ENCODE assay signal across 22 cellular contexts in genomic region chr5:104793031-104793430, GRCh38.
DNase-seq lines count a peak whose midpoint lies in the region; TF ChIP-seq lines count a peak whose summit lies in the region.
"Had no signal": no experiment of that assay in that cellular context is flagged by ENCODE, and none has a peak within 500 bp of the region (broad histone marks: within the 10 kb centered on the region; RNA-seq: fewer than 3 reads in every experiment).

No MANE protein-coding gene starts in this region.

- H3K9me3 ChIP-seq in Caco-2 (no peaks in the 10 kb centered on the region), mesenchymal stem cell (ENCODE audit: control insufficient read depth, low read length) (no peaks in the 10 kb centered on the region)

- H3K4ac ChIP-seq in mesenchymal stem cell (ENCODE audit: low read depth in 1 of 2, low read length in 2 of 2), result no peak overlapping the region

- H3K27me3 ChIP-seq in Caco-2 (replicated peaks; ENCODE audit: control insufficient read depth, insufficient read depth, low read length) (no peaks in the 10 kb centered on the region), mesenchymal stem cell (ENCODE audit: control insufficient read depth in 1 of 2, insufficient read depth in 1 of 2, low read length in 2 of 2) (no peaks in the 10 kb centered on the region)
- H3K27me3 ChIP-seq: left lung had no signal

- H3K9ac ChIP-seq in mesenchymal stem cell (ENCODE audit: low read length), result no peak overlapping the region

- no peaks in the 10 kb centered on the region for H3K9me3 Mint-ChIP-seq in Caco-2 (ENCODE audit: unreplicated experiment)
- no peaks in the 10 kb centered on the region for H3K9me3 Mint-ChIP-seq in T-helper 2 cell treated with Interferon-gamma antibody and Interleukin-4, amounts not matched to agents 5 μg/mL and 100 μg/mL, for 36 hours

- H3K27ac Mint-ChIP-seq in Caco-2 (ENCODE audit: unreplicated experiment), result peak overlapping the region; percentile 84
- H3K27ac Mint-ChIP-seq in T-helper 2 cell treated with Interferon-gamma antibody and Interleukin-4, amounts not matched to agents 5 μg/mL and 100 μg/mL, for 36 hours, result no peak overlapping the region
- H3K27ac Mint-ChIP-seq: activated naive CD8-positive, alpha-beta T cell treated with anti-CD3 and anti-CD28 coated beads for 36 hours; H9; natural killer cell; T-helper 17 cell had no signal

- 100% methylated on average over 2 of the region's 4 CpGs for WGBS in mesenchymal stem cell

- no peak overlapping the region for H2BK15ac ChIP-seq in mesenchymal stem cell (ENCODE audit: low read depth, poor library complexity, severe bottlenecking)

- intact Hi-C loops in Caco-2 (cut with micrococcal nuclease; ENCODE audit: unreplicated experiment), result loop anchor here (1.0 to 10.0 kb wide), 6 partner anchors 53 to 462 kb away; no protein-coding TSS in a partner anchor

- H4K8ac ChIP-seq in mesenchymal stem cell (ENCODE audit: low read length), result no peak overlapping the region

- H3K79me1 ChIP-seq in mesenchymal stem cell (replicated peaks; ENCODE audit: low read length, poor library complexity, severe bottlenecking), result no peaks in the 10 kb centered on the region

- POLR2A ChIA-PET in Caco-2 (lab: Charles Lee), result no interaction called here

- H2BK5ac ChIP-seq in mesenchymal stem cell (ENCODE audit: low read depth, low read length, poor library complexity, severe bottlenecking), result no peak overlapping the region

- no peak overlapping the region for H2AK5ac ChIP-seq in mesenchymal stem cell (ENCODE audit: low read length, severe bottlenecking)

- H3K14ac ChIP-seq in mesenchymal stem cell (ENCODE audit: low read length in 2 of 2), result no peak overlapping the region

- DNase-seq in Caco-2 (peak in 1 of 2 experiments; percentile 12), NCI-H226 (peak; percentile 42), astrocyte of the hippocampus (ENCODE audit: low read depth, low spot score) (peak; percentile 66), mesenchymal stem cell (peak; percentile 74), D341Med (ENCODE audit: low spot score) (no peak), anterior cingulate cortex (lab: John Stamatoyannopoulos, UW) (no peak), AG20443 (ENCODE audit: low spot score) (no peak)
- DNase-seq in T-helper 2 cell treated with Interferon-gamma antibody and Interleukin-4, amounts not matched to agents 5 μg/mL and 100 μg/mL, for 36 hours (ENCODE audit: low spot score), result no peak
- DNase-seq: activated CD4-positive, alpha-beta T cell treated with anti-CD3 and anti-CD28 coated beads, Interleukin-2, amount 50 U/mL, for 4 hours; activated naive CD8-positive, alpha-beta T cell treated with anti-CD3 and anti-CD28 coated beads for 36 hours; C1 segment of cervical spinal cord; EL; H9; left lung; MM.1S; natural killer cell; NCI-H187; NCI-H2227 treated with DMSO at 0.1 percent for 48 hours; NCI-H82; right cardiac atrium; stimulated activated CD8-positive, alpha-beta memory T cell treated with anti-CD3 and anti-CD28 coated beads, Interleukin-4, amount 100 ng/mL, for 48 hours; T-helper 17 cell had no signal

- no TSS peak for BruUV-seq in Caco-2 (replicated peaks; lab: Mats Ljungman, UMichigan)

- H3K4me3 Mint-ChIP-seq in Caco-2 (ENCODE audit: unreplicated experiment), result peak overlapping the region; percentile 14
- H3K4me3 Mint-ChIP-seq in T-helper 2 cell treated with Interferon-gamma antibody and Interleukin-4, amounts not matched to agents 5 μg/mL and 100 μg/mL, for 36 hours, result no peak overlapping the region
- H3K4me3 Mint-ChIP-seq: activated naive CD8-positive, alpha-beta T cell treated with anti-CD3 and anti-CD28 coated beads for 36 hours; H9; natural killer cell; T-helper 17 cell had no signal

- H3K4me3 ChIP-seq in Caco-2 (ENCODE audit: low read depth, low read length) (no peak overlapping the region), mesenchymal stem cell (ENCODE audit: insufficient read depth in 1 of 2, low read depth in 1 of 2, low read length in 2 of 2) (no peak overlapping the region)
- H3K4me3 ChIP-seq: left lung had no signal

- H3K27me3 Mint-ChIP-seq in Caco-2 (ENCODE audit: insufficient read depth, unreplicated experiment), result no peaks in the 10 kb centered on the region
- H3K27me3 Mint-ChIP-seq in T-helper 2 cell treated with Interferon-gamma antibody and Interleukin-4, amounts not matched to agents 5 μg/mL and 100 μg/mL, for 36 hours (ENCODE audit: low read depth), result no peaks in the 10 kb centered on the region
- H3K27me3 Mint-ChIP-seq: activated naive CD8-positive, alpha-beta T cell treated with anti-CD3 and anti-CD28 coated beads for 36 hours; T-helper 17 cell had no signal

- no peak overlapping the region for H3K27ac ChIP-seq in mesenchymal stem cell (ENCODE audit: low read length, poor library complexity, severe bottlenecking)
- H3K27ac ChIP-seq: left lung had no signal

- H3K4me1 Mint-ChIP-seq in Caco-2 (ENCODE audit: low read depth, unreplicated experiment), result peaks cover 20% of the 10 kb centered on the region
- H3K4me1 Mint-ChIP-seq in T-helper 2 cell treated with Interferon-gamma antibody and Interleukin-4, amounts not matched to agents 5 μg/mL and 100 μg/mL, for 36 hours (ENCODE audit: low read depth), result no peaks in the 10 kb centered on the region
- H3K4me1 Mint-ChIP-seq: activated naive CD8-positive, alpha-beta T cell treated with anti-CD3 and anti-CD28 coated beads for 36 hours; natural killer cell; T-helper 17 cell had no signal

- no peak overlapping the region for H3K23ac ChIP-seq in mesenchymal stem cell (ENCODE audit: low read length in 2 of 2)

- H3K18ac ChIP-seq in mesenchymal stem cell (ENCODE audit: low read depth in 1 of 2, low read length in 2 of 2), result no peak overlapping the region

- H3K4me2 ChIP-seq in mesenchymal stem cell (ENCODE audit: low read length, poor library complexity, severe bottlenecking), result no peak overlapping the region

- no peak for TF ChIP-seq CTCF in Caco-2 (IDR thresholded peaks at IDR 0.05; ENCODE audit: insufficient read depth in 1 of 2, low read depth in 1 of 2, low read length in 1 of 2, severe bottlenecking in 1 of 2, unreplicated experiment in 1 of 2)

- H3K36me3 ChIP-seq in Caco-2 (ENCODE audit: control insufficient read depth, insufficient read depth, low read length), result no peaks in the 10 kb centered on the region
- H3K36me3 ChIP-seq in mesenchymal stem cell (ENCODE audit: control insufficient read depth in 1 of 2, insufficient read depth in 2 of 2, low read depth in 1 of 2, low read length in 2 of 2), result no peaks in the 10 kb centered on the region
- H3K36me3 ChIP-seq: left lung had no signal

- CTCF ChIA-PET in Caco-2 (lab: Charles Lee), result no interaction called here

- no peak overlapping the region for H2AFZ ChIP-seq in mesenchymal stem cell (ENCODE audit: low read depth, low read length)

- no peak overlapping the region for H2BK12ac ChIP-seq in mesenchymal stem cell (ENCODE audit: low read length in 2 of 2)

- H3K4me1 ChIP-seq in Caco-2 (peaks cover 33% of the 10 kb centered on the region), mesenchymal stem cell (ENCODE audit: control insufficient read depth, insufficient read depth, low read depth, low read length) (no peaks in the 10 kb centered on the region)
- H3K4me1 ChIP-seq: left lung had no signal

- no peaks in the 10 kb centered on the region for H3K36me3 Mint-ChIP-seq in Caco-2 (ENCODE audit: insufficient read depth, unreplicated experiment)
- H3K36me3 Mint-ChIP-seq in T-helper 2 cell treated with Interferon-gamma antibody and Interleukin-4, amounts not matched to agents 5 μg/mL and 100 μg/mL, for 36 hours (ENCODE audit: low read depth), result no peaks in the 10 kb centered on the region
- H3K36me3 Mint-ChIP-seq: activated naive CD8-positive, alpha-beta T cell treated with anti-CD3 and anti-CD28 coated beads for 36 hours had no signal

- no peak overlapping the region for H4K91ac ChIP-seq in mesenchymal stem cell (ENCODE audit: low read length)

- H2BK120ac ChIP-seq in mesenchymal stem cell (ENCODE audit: low read depth, low read length), result no peak overlapping the region

Comparison
In these comparisons a context has a peak if more than half of its experiments do, and no peak if none do; other contexts are left out.
1. DNase-seq: peak in NCI-H226 (single experiment), astrocyte of the hippocampus (single experiment) and mesenchymal stem cell (single experiment); none in D341Med (single experiment), T-helper 2 cell treated with Interferon-gamma antibody and Interleukin-4, amounts not matched to agents 5 μg/mL and 100 μg/mL, for 36 hours (single experiment), anterior cingulate cortex (0 of 58) and AG20443 (single experiment).